1 cellular context compared by ENCODE assay signal in genomic region chr1:25744140-25744581, GRCh38.
TF ChIP-seq lines count a peak whose summit lies in the region.

No MANE protein-coding gene starts in this region.

TF ChIP-seq in H1, 55 proteins besides CTCF, POLR2A, EP300 and RAD21:
- TF ChIP-seq TEAD4 (IDR thresholded peaks at IDR 0.05; ENCODE audit: low read depth, low read length) (no peak), TAF7 (optimal IDR thresholded peaks at IDR 0.05; ENCODE audit: borderline replicate concordance, low read depth, low read length) (no peak), RNF2 (IDR thresholded peaks at IDR 0.05; ENCODE audit: borderline replicate concordance, low read depth, low read length, missing control alignments, poor library complexity, severe bottlenecking) (no peak), MAX (IDR thresholded peaks at IDR 0.05) (no peak), BCL11A (IDR thresholded peaks at IDR 0.05; ENCODE audit: low read depth in 2 of 2, low read length in 2 of 2) (no peak), CBX5 (IDR thresholded peaks at IDR 0.05; ENCODE audit: low read depth, low read length) (no peak), CHD1 (IDR thresholded peaks at IDR 0.05; ENCODE audit: low read depth, low read length) (no peak), CTBP2 (IDR thresholded peaks at IDR 0.05; ENCODE audit: borderline replicate concordance, insufficient read depth, insufficient read length, low read length) (no peak), BRCA1 (IDR thresholded peaks at IDR 0.05; ENCODE audit: low read depth, low read length) (no peak), YY1 (IDR thresholded peaks at IDR 0.05; ENCODE audit: low read depth, low read length) (no peak), HDAC6 (IDR thresholded peaks at IDR 0.05; ENCODE audit: low read depth, low read length) (no peak), TAF1 (IDR thresholded peaks at IDR 0.05; ENCODE audit: low read depth, low read length) (no peak), SIN3A (conservative IDR thresholded peaks at IDR 0.05 in 1 of 2, IDR thresholded peaks at IDR 0.05 in 1 of 2; ENCODE audit: low read depth in 1 of 2, low read length in 2 of 2) (no peak), SRF (IDR thresholded peaks at IDR 0.05; ENCODE audit: low read depth, low read length) (no peak)
